18 cellular contexts compared by ENCODE assay signal in the genomic region with DNA sequence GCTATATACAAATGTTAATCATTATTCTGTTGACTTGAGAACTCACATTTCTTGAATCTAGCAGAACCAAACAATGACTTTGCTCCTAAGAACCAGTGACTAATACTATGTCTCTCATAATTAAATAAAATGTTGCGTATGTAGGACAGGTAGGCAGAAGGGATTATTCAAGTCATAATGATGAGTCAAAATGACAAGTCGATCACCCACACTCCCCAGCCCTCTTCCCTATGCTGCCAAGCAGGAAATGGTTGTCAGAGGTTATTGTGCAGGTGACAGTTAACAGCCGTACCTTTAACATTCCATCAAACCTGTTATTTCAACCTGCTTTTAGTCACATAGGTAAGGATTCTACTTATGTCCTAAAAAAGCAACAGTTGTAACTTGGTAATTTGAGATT. TPM values are rescaled to one million over a fixed set of nuclear protein-coding genes. Genes with fewer than 3 reads are reported as not detected.
DNase-seq lines count a peak whose midpoint lies in the region; ATAC-seq and TF ChIP-seq lines count a peak whose summit lies in the region.
"Had no signal": no experiment of that assay in that cellular context is flagged by ENCODE, and none has a peak within 500 bp of the region (broad histone marks: within the 10 kb centered on the region; RNA-seq: fewer than 3 reads in every experiment).

No MANE protein-coding gene starts in this region.

- no peak overlapping the region for H3K4me3 Mint-ChIP-seq in activated CD8-positive, alpha-beta T cell treated with anti-CD3 and anti-CD28 coated beads for 36 hours
- H3K4me3 Mint-ChIP-seq in activated CD8-positive, alpha-beta T cell treated with anti-CD3 and anti-CD28 coated beads, Interleukin-2, amount 10 ng/mL, durations not matched to agents 7 days and 5 days = no peak overlapping the region
- H3K4me3 Mint-ChIP-seq in T-cell = no peak overlapping the region
- no peak overlapping the region for H3K4me3 Mint-ChIP-seq in stimulated activated naive B cell treated with anti-CD40 and anti-IgM and Interleukin-4, amounts not matched to agents 10 μg/mL and 1 μg/mL and 100 μg/mL, for 72 hours
- H3K4me3 Mint-ChIP-seq: CD14-positive monocyte, HFFc6, T-helper 17 cell had no signal

- CTCF ChIA-PET in activated CD8-positive, alpha-beta T cell treated with anti-CD3 and anti-CD28 coated beads for 36 hours (lab: Charles Lee) = no interaction called here
- CTCF ChIA-PET in activated CD8-positive, alpha-beta T cell treated with anti-CD3 and anti-CD28 coated beads, Interleukin-2, amount 10 ng/mL, durations not matched to agents 7 days and 5 days (lab: Charles Lee) = no interaction called here
- CTCF ChIA-PET in T-cell (lab: Charles Lee) = no interaction called here

- H3K4me1 Mint-ChIP-seq in activated CD8-positive, alpha-beta T cell treated with anti-CD3 and anti-CD28 coated beads for 36 hours (ENCODE audit: low read depth) = peaks cover 26% of the 10 kb centered on the region
- peaks cover 12% of the 10 kb centered on the region for H3K4me1 Mint-ChIP-seq in activated CD8-positive, alpha-beta T cell treated with anti-CD3 and anti-CD28 coated beads, Interleukin-2, amount 10 ng/mL, durations not matched to agents 7 days and 5 days (ENCODE audit: low read depth)
- H3K4me1 Mint-ChIP-seq in T-cell = peaks cover 17 to 24% (median 19%) of the 10 kb centered on the region in 3 donors
- H3K4me1 Mint-ChIP-seq in stimulated activated naive B cell treated with anti-CD40 and anti-IgM and Interleukin-4, amounts not matched to agents 10 μg/mL and 1 μg/mL and 100 μg/mL, for 72 hours = peaks cover 0 to 9% of the 10 kb centered on the region in 2 donors

- no peaks in the 10 kb centered on the region for H3K36me3 Mint-ChIP-seq in activated CD8-positive, alpha-beta T cell treated with anti-CD3 and anti-CD28 coated beads for 36 hours (ENCODE audit: low read depth)
- H3K36me3 Mint-ChIP-seq in activated CD8-positive, alpha-beta T cell treated with anti-CD3 and anti-CD28 coated beads, Interleukin-2, amount 10 ng/mL, durations not matched to agents 7 days and 5 days (ENCODE audit: low read depth) = no peaks in the 10 kb centered on the region
- H3K36me3 Mint-ChIP-seq in T-cell = no peaks in the 10 kb centered on the region
- H3K36me3 Mint-ChIP-seq in stimulated activated naive B cell treated with anti-CD40 and anti-IgM and Interleukin-4, amounts not matched to agents 10 μg/mL and 1 μg/mL and 100 μg/mL, for 72 hours = no peaks in the 10 kb centered on the region
- H3K36me3 Mint-ChIP-seq: CD14-positive monocyte had no signal

- TF ChIP-seq CTCF in activated CD8-positive, alpha-beta T cell treated with anti-CD3 and anti-CD28 coated beads for 36 hours (IDR thresholded peaks at IDR 0.05) = no peak
- TF ChIP-seq CTCF in epithelial cell of esophagus (IDR thresholded peaks at IDR 0.05; ENCODE audit: insufficient read depth, low read depth, low read length, missing control alignments) = no peak

- POLR2A ChIA-PET in activated CD8-positive, alpha-beta T cell treated with anti-CD3 and anti-CD28 coated beads for 36 hours (lab: Charles Lee) = interaction anchor here (1.4 kb wide), 1 partner anchor 23 kb away, joined by 4 read pairs; no protein-coding TSS in a partner anchor
- POLR2A ChIA-PET in activated CD8-positive, alpha-beta T cell treated with anti-CD3 and anti-CD28 coated beads, Interleukin-2, amount 10 ng/mL, durations not matched to agents 7 days and 5 days (lab: Charles Lee) = no interaction called here
- POLR2A ChIA-PET in T-cell (lab: Charles Lee) = no interaction called here

- intact Hi-C loops in activated CD8-positive, alpha-beta T cell treated with anti-CD3 and anti-CD28 coated beads for 36 hours (cut with micrococcal nuclease) = no loop called here

- peak; percentile 95 for ATAC-seq in activated CD8-positive, alpha-beta T cell treated with anti-CD3 and anti-CD28 coated beads for 36 hours
- ATAC-seq in activated CD8-positive, alpha-beta T cell treated with anti-CD3 and anti-CD28 coated beads, Interleukin-2, amount 10 ng/mL, durations not matched to agents 7 days and 5 days = no peak
- ATAC-seq in T-cell (replicated peaks in 1 of 4) (peak; percentile 43 to 85 (median 68)), HG02759 (IDR thresholded peaks at IDR 0.05; ENCODE audit: unreplicated experiment) (no peak)
- no peak for ATAC-seq in stimulated activated naive B cell treated with anti-CD40 and anti-IgM and Interleukin-4, amounts not matched to agents 10 μg/mL and 1 μg/mL and 100 μg/mL, for 72 hours (replicated peaks)
- ATAC-seq: T-helper 17 cell had no signal

- H3K9me3 Mint-ChIP-seq in activated CD8-positive, alpha-beta T cell treated with anti-CD3 and anti-CD28 coated beads for 36 hours = no peaks in the 10 kb centered on the region
- no peaks in the 10 kb centered on the region for H3K9me3 Mint-ChIP-seq in activated CD8-positive, alpha-beta T cell treated with anti-CD3 and anti-CD28 coated beads, Interleukin-2, amount 10 ng/mL, durations not matched to agents 7 days and 5 days (ENCODE audit: insufficient read depth)
- no peaks in the 10 kb centered on the region for H3K9me3 Mint-ChIP-seq in T-cell
- no peaks in the 10 kb centered on the region for H3K9me3 Mint-ChIP-seq in stimulated activated naive B cell treated with anti-CD40 and anti-IgM and Interleukin-4, amounts not matched to agents 10 μg/mL and 1 μg/mL and 100 μg/mL, for 72 hours
- H3K9me3 Mint-ChIP-seq: CD14-positive monocyte, HFFc6 had no signal

- peak; percentile 43 for DNase-seq in activated CD8-positive, alpha-beta T cell treated with anti-CD3 and anti-CD28 coated beads for 36 hours
- no peak for DNase-seq in activated CD8-positive, alpha-beta T cell treated with anti-CD3 and anti-CD28 coated beads, Interleukin-2, amount 10 ng/mL, durations not matched to agents 7 days and 5 days
- DNase-seq in T-cell = peak in 1 of 34 experiments; percentile 5
- DNase-seq in epithelial cell of esophagus (ENCODE audit: low read depth) = peak; percentile 91
- peak; percentile 38 for DNase-seq in stimulated activated CD4-positive, alpha-beta T cell treated with anti-CD3 and anti-CD28 coated beads, Interleukin-4, amount 100 ng/mL, for 24 hours
- no peak for DNase-seq in epidermal melanocyte (ENCODE audit: insufficient read length, low spot score)
- no peak for DNase-seq in stimulated activated naive B cell treated with anti-CD40 and anti-IgM and Interleukin-4, amounts not matched to agents 10 μg/mL and 1 μg/mL and 100 μg/mL, for 72 hours
- DNase-seq: ACHN, amygdala, HFFc6, Karpas-422, NCI-H1105 treated with DMSO at 0.1 percent for 48 hours, NCI-H2107, NCI-H526, T-helper 17 cell, WERI-Rb-1 had no signal

- H3K27ac Mint-ChIP-seq in activated CD8-positive, alpha-beta T cell treated with anti-CD3 and anti-CD28 coated beads for 36 hours = peak overlapping the region; percentile 16
- H3K27ac Mint-ChIP-seq in activated CD8-positive, alpha-beta T cell treated with anti-CD3 and anti-CD28 coated beads, Interleukin-2, amount 10 ng/mL, durations not matched to agents 7 days and 5 days = no peak overlapping the region
- peak overlapping the region; percentile 9 to 18 for H3K27ac Mint-ChIP-seq in T-cell
- no peak overlapping the region for H3K27ac Mint-ChIP-seq in stimulated activated naive B cell treated with anti-CD40 and anti-IgM and Interleukin-4, amounts not matched to agents 10 μg/mL and 1 μg/mL and 100 μg/mL, for 72 hours
- H3K27ac Mint-ChIP-seq: HFFc6, T-helper 17 cell had no signal

- H3K4me3 ChIP-seq in epithelial cell of esophagus (ENCODE audit: low read length) = no peak overlapping the region

- H3K27me3 Mint-ChIP-seq in activated CD8-positive, alpha-beta T cell treated with anti-CD3 and anti-CD28 coated beads for 36 hours = no peaks in the 10 kb centered on the region
- no peaks in the 10 kb centered on the region for H3K27me3 Mint-ChIP-seq in activated CD8-positive, alpha-beta T cell treated with anti-CD3 and anti-CD28 coated beads, Interleukin-2, amount 10 ng/mL, durations not matched to agents 7 days and 5 days (ENCODE audit: low read depth)
- peaks cover 0 to 22% of the 10 kb centered on the region in 2 donors for H3K27me3 Mint-ChIP-seq in T-cell
- H3K27me3 Mint-ChIP-seq in stimulated activated naive B cell treated with anti-CD40 and anti-IgM and Interleukin-4, amounts not matched to agents 10 μg/mL and 1 μg/mL and 100 μg/mL, for 72 hours = peaks cover 0 to 8% of the 10 kb centered on the region in 2 donors
- H3K27me3 Mint-ChIP-seq: T-helper 17 cell had no signal

RNA-seq across cellular contexts. Expression of a gene that starts 22.0 kb away (rescaled TPM):
- 10 to 100 TPM; 75.4 to 79.9 TPM for total RNA-seq in activated CD8-positive, alpha-beta T cell treated with anti-CD3 and anti-CD28 coated beads for 36 hours
- total RNA-seq in activated CD8-positive, alpha-beta T cell treated with anti-CD3 and anti-CD28 coated beads, Interleukin-2, amount 10 ng/mL, durations not matched to agents 7 days and 5 days = 10 to 100 TPM; 56.0 to 60.2 TPM
- 10 to 100 TPM; 28.5 to 38.1 (median 34.4) TPM for total RNA-seq in T-cell

Comparison
In these comparisons a context has a peak if more than half of its experiments do, and no peak if none do; other contexts are left out.
1. ATAC-seq: peak in activated CD8-positive, alpha-beta T cell treated with anti-CD3 and anti-CD28 coated beads for 36 hours (single experiment) and T-cell (4 of 4); none in activated CD8-positive, alpha-beta T cell treated with anti-CD3 and anti-CD28 coated beads, Interleukin-2, amount 10 ng/mL, durations not matched to agents 7 days and 5 days (single experiment), stimulated activated naive B cell treated with anti-CD40 and anti-IgM and Interleukin-4, amounts not matched to agents 10 μg/mL and 1 μg/mL and 100 μg/mL, for 72 hours (0 of 2) and HG02759 (single experiment).
2. DNase-seq: peak in activated CD8-positive, alpha-beta T cell treated with anti-CD3 and anti-CD28 coated beads for 36 hours (single experiment), epithelial cell of esophagus (single experiment) and stimulated activated CD4-positive, alpha-beta T cell treated with anti-CD3 and anti-CD28 coated beads, Interleukin-4, amount 100 ng/mL, for 24 hours (single experiment); none in activated CD8-positive, alpha-beta T cell treated with anti-CD3 and anti-CD28 coated beads, Interleukin-2, amount 10 ng/mL, durations not matched to agents 7 days and 5 days (single experiment), epidermal melanocyte (single experiment) and stimulated activated naive B cell treated with anti-CD40 and anti-IgM and Interleukin-4, amounts not matched to agents 10 μg/mL and 1 μg/mL and 100 μg/mL, for 72 hours (single experiment).
3. H3K27ac Mint-ChIP-seq: peak in activated CD8-positive, alpha-beta T cell treated with anti-CD3 and anti-CD28 coated beads for 36 hours (single experiment) and T-cell (2 of 2); none in activated CD8-positive, alpha-beta T cell treated with anti-CD3 and anti-CD28 coated beads, Interleukin-2, amount 10 ng/mL, durations not matched to agents 7 days and 5 days (single experiment) and stimulated activated naive B cell treated with anti-CD40 and anti-IgM and Interleukin-4, amounts not matched to agents 10 μg/mL and 1 μg/mL and 100 μg/mL, for 72 hours (single experiment).